ENCODE assay signal across 28 cellular contexts in the genomic region with DNA sequence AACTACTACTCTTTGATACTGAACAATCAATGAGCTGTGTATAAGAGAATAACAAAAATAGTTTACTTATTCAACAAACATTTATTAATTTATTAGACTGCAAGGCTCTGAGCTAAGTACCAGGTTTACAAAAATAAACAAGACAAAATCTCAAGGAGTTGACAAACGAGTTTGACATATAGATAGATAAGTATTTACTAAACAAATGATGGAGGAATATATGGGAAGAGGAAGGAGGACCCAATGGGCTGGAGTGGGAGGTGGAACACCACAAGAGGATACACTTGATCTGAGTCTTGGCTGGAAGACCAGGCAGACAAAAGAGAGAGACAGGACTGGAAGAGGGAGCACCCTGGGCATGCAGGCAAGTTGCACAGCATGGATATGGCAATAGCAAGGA. TPM values are rescaled to one million over a fixed set of nuclear protein-coding genes. Genes with fewer than 3 reads are reported as not detected.
A peak's percentile ranks its signal among the peaks of the same experiment; 100 is the strongest.
DNase-seq lines count a peak whose midpoint lies in the region; ATAC-seq and TF ChIP-seq lines count a peak whose summit lies in the region.
"Had no signal": no experiment of that assay in that cellular context is flagged by ENCODE, and none has a peak within 500 bp of the region (broad histone marks: within the 10 kb centered on the region; RNA-seq: fewer than 3 reads in every experiment).

No MANE protein-coding gene starts in this region.

- no peaks in the 10 kb centered on the region for H3K9me3 ChIP-seq in tibial artery
- H3K9me3 ChIP-seq: Caco-2, SJCRH30 had no signal

- no peaks in the 10 kb centered on the region for H3K27me3 ChIP-seq in tibial artery
- H3K27me3 ChIP-seq: SJCRH30 had no signal

- no peak overlapping the region for H3K4me3 Mint-ChIP-seq in chondrocyte (ENCODE audit: unreplicated experiment)
- H3K4me3 Mint-ChIP-seq: B cell; CD8-positive, alpha-beta T cell; T-cell had no signal

- no peak for TF ChIP-seq CTCF in chondrocyte (IDR thresholded peaks at IDR 0.05)
- TF ChIP-seq CTCF in tibial artery (IDR thresholded peaks at IDR 0.05), result no peak

- intact Hi-C loops in tibial artery (cut with DNase I; ENCODE audit: low total_unique reads), result no loop called here

- H3K4me1 Mint-ChIP-seq in chondrocyte (ENCODE audit: low read depth), result peaks cover 34% of the 10 kb centered on the region
- H3K4me1 Mint-ChIP-seq: B cell, T-cell had no signal

- peak overlapping the region; percentile 18 for H3K27ac Mint-ChIP-seq in chondrocyte (ENCODE audit: unreplicated experiment)
- H3K27ac Mint-ChIP-seq: B cell; CD8-positive, alpha-beta T cell; T-cell had no signal

- H3K27me3 Mint-ChIP-seq in chondrocyte (ENCODE audit: low read depth), result no peaks in the 10 kb centered on the region

- no peaks in the 10 kb centered on the region for H3K36me3 Mint-ChIP-seq in chondrocyte (ENCODE audit: low read depth)
- H3K36me3 Mint-ChIP-seq: CD8-positive, alpha-beta T cell; T-cell had no signal

- no peaks in the 10 kb centered on the region for H3K9me3 Mint-ChIP-seq in chondrocyte (ENCODE audit: low read depth)
- H3K9me3 Mint-ChIP-seq: CD8-positive, alpha-beta T cell; T-cell had no signal

- ATAC-seq in HG03439 (IDR thresholded peaks at IDR 0.05; ENCODE audit: unreplicated experiment), result no peak
- ATAC-seq: CD8-positive, alpha-beta T cell; K562; Right ventricle myocardium inferior; T-cell had no signal

- no peaks in the 10 kb centered on the region for H3K36me3 ChIP-seq in tibial artery
- H3K36me3 ChIP-seq: SJCRH30 had no signal

- H3K4me3 ChIP-seq in tibial artery, result no peak overlapping the region
- H3K4me3 ChIP-seq: K562, PC-9, SJCRH30 had no signal

- H3K4me1 ChIP-seq in tibial artery, result peaks cover 0 to 19% (median 3%) of the 10 kb centered on the region in 4 donors
- H3K4me1 ChIP-seq: Caco-2 had no signal

- DNase-seq in DMS53 (lab: John Stamatoyannopoulos, UW) (peak; percentile 34), DMS53 treated with DMSO at 0.1 percent for 48 hours (lab: John Stamatoyannopoulos, UW; ENCODE audit: unreplicated experiment) (no peak), NCI-H510A (lab: John Stamatoyannopoulos, UW) (peak; percentile 8), chondrocyte (ENCODE audit: low spot score) (no peak), NCI-H2081 treated with DMSO at 0.1 percent for 48 hours (lab: John Stamatoyannopoulos, UW) (no peak), tibial artery (no peak)
- DNase-seq in activated CD8-positive, alpha-beta memory T cell treated with anti-CD3 and anti-CD28 coated beads, Interleukin-2, amount 50 U/mL, for 48 hours, result no peak
- DNase-seq: Caco-2; CD8-positive, alpha-beta T cell; DMS 273 treated with DMSO at 0.1 percent for 48 hours; H7; MM.1S; NCI-H1694; NCI-H2029 treated with DMSO at 0.1 percent for 48 hours; NCI-H2171 treated with DMSO at 0.1 percent for 48 hours; NCI-H345; NCI-H524 treated with DMSO at 0.1 percent for 48 hours; NCI-H82; NK-92 treated with Interleukin-12 subunit alpha and Interleukin-12 subunit beta, amount 100 ng/mL, for 24 hours; PC-9; SJCRH30; T-cell had no signal

- no peak overlapping the region for H3K27ac ChIP-seq in tibial artery
- H3K27ac ChIP-seq: 22Rv1, C4-2B, PC-9, SJCRH30 had no signal

RNA-seq across cellular contexts. Expression of gene FSIP1, which starts 47.5 kb away (rescaled TPM):
- total RNA-seq in chondrocyte, result 0.40 to 2.9 TPM (median 0.79 TPM) in 3 replicates

Comparison
In these comparisons a context has a peak if more than half of its experiments do, and no peak if none do; other contexts are left out.
1. DNase-seq: peak in DMS53 (single experiment) and NCI-H510A (single experiment); none in DMS53 treated with DMSO at 0.1 percent for 48 hours (single experiment), chondrocyte (single experiment), activated CD8-positive, alpha-beta memory T cell treated with anti-CD3 and anti-CD28 coated beads, Interleukin-2, amount 50 U/mL, for 48 hours (single experiment), NCI-H2081 treated with DMSO at 0.1 percent for 48 hours (single experiment) and tibial artery (0 of 2).